Comparison of ENCODE assay signal across 8 cellular contexts in genomic region chr16:69566437-69567030, GRCh38. TPM values are rescaled to one million over a fixed set of nuclear protein-coding genes. Genes with fewer than 3 reads are reported as not detected.
A peak's percentile ranks its signal among the peaks of the same experiment; 100 is the strongest.
DNase-seq lines count a peak whose midpoint lies in the region; ATAC-seq and TF ChIP-seq lines count a peak whose summit lies in the region.

No MANE protein-coding gene starts in this region.

- no peaks in the 10 kb centered on the region for H3K27me3 ChIP-seq in osteoblast (ENCODE audit: insufficient read depth, low read length)

- peak overlapping the region; percentile 98 for H3K4me3 Mint-ChIP-seq in activated naive CD8-positive, alpha-beta T cell treated with anti-CD3 and anti-CD28 coated beads, Interleukin-2, amount 50 U/mL, for 24 hours

- peaks cover 19% of the 10 kb centered on the region for H4K20me1 ChIP-seq in osteoblast (ENCODE audit: insufficient read depth, low read length)

- no peaks in the 10 kb centered on the region for H3K9me3 ChIP-seq in HEK293 (ENCODE audit: control insufficient read depth, insufficient read depth, low read depth, low read length)
- no peaks in the 10 kb centered on the region for H3K9me3 ChIP-seq in osteoblast (ENCODE audit: low read depth, low read length)

- CTCF ChIA-PET in HEK293 (lab: Yijun Ruan, JAX) = interaction anchor here (1.0 kb wide), 1 partner anchor 25 kb away, joined by 4 read pairs; no protein-coding TSS in a partner anchor

- H3K4me3 ChIP-seq in HEK293 (ENCODE audit: low read depth, low read length) = peak overlapping the region; percentile 89
- H3K4me3 ChIP-seq in osteoblast (ENCODE audit: insufficient read depth, low read length) = peak overlapping the region; percentile 99

- peak; percentile 30 for DNase-seq in GM10266 (ENCODE audit: extremely low spot score)
- DNase-seq in NCI-H2227 treated with DMSO at 0.1 percent for 48 hours (lab: John Stamatoyannopoulos, UW) = peak; percentile 7
- peak; percentile 55 for DNase-seq in activated naive CD8-positive, alpha-beta T cell treated with anti-CD3 and anti-CD28 coated beads, Interleukin-2, amount 50 U/mL, for 24 hours
- DNase-seq in Right ventricle myocardium superior = peak; percentile 69
- peak; percentile 93 for DNase-seq in osteoblast (ENCODE audit: insufficient read length, low spot score, missing footprints)
- DNase-seq in mesenteric fat pad (ENCODE audit: low spot score) = no peak

- H3K9me3 Mint-ChIP-seq in activated naive CD8-positive, alpha-beta T cell treated with anti-CD3 and anti-CD28 coated beads, Interleukin-2, amount 50 U/mL, for 24 hours = no peaks in the 10 kb centered on the region

- intact Hi-C loops in Right ventricle myocardium superior (cut with DNase I) = loop anchor here (10.0 kb wide), 3 partner anchors 82 to 172 kb away; no protein-coding TSS in a partner anchor

- H3K4me2 ChIP-seq in osteoblast (ENCODE audit: insufficient read depth, low read length) = peak overlapping the region; percentile 96

- H2AFZ ChIP-seq in osteoblast (ENCODE audit: low read length) = peak overlapping the region; percentile 79

- H3K4me1 Mint-ChIP-seq in activated naive CD8-positive, alpha-beta T cell treated with anti-CD3 and anti-CD28 coated beads, Interleukin-2, amount 50 U/mL, for 24 hours = peaks cover 59% of the 10 kb centered on the region

- no peak for TF ChIP-seq CTCF in GM10266 (IDR thresholded peaks at IDR 0.05; ENCODE audit: control insufficient read depth, insufficient read depth, low read depth, missing control alignments)
- no peak for TF ChIP-seq CTCF in HEK293 (tag by site-specific recombination; IDR thresholded peaks at IDR 0.05)
- TF ChIP-seq CTCF in osteoblast (IDR thresholded peaks at IDR 0.05; ENCODE audit: extremely low read depth, low read depth, low read length) = no peak

- peaks cover 70% of the 10 kb centered on the region for H3K79me2 ChIP-seq in osteoblast (ENCODE audit: insufficient read depth, low read length)

- H3K36me3 ChIP-seq in HEK293 (ENCODE audit: control insufficient read depth in 2 of 2, insufficient read depth in 1 of 2, low read length in 2 of 2) (peaks cover 0 to 9% of the 10 kb centered on the region in 2 experiments; a peak in 2 of 3 replicates), osteoblast (ENCODE audit: insufficient read depth, low read length) (peaks cover 18% of the 10 kb centered on the region)

- H3K4me1 ChIP-seq in HEK293 (ENCODE audit: control insufficient read depth, insufficient read depth, low read length) (peaks cover 13% of the 10 kb centered on the region), osteoblast (ENCODE audit: insufficient read depth, low read length) (peaks cover 35% of the 10 kb centered on the region)

- ATAC-seq in activated naive CD8-positive, alpha-beta T cell treated with anti-CD3 and anti-CD28 coated beads, Interleukin-2, amount 50 U/mL, for 24 hours = no peak
- ATAC-seq in Right ventricle myocardium superior (ENCODE audit: poor library complexity) (peak; percentile 68), GM18519 (IDR thresholded peaks at IDR 0.05; ENCODE audit: low FRiP score, unreplicated experiment) (no peak)

- peaks cover 32% of the 10 kb centered on the region for H3K36me3 Mint-ChIP-seq in activated naive CD8-positive, alpha-beta T cell treated with anti-CD3 and anti-CD28 coated beads, Interleukin-2, amount 50 U/mL, for 24 hours (ENCODE audit: low read depth)

- POLR2A ChIA-PET in HEK293 (lab: Yijun Ruan, JAX) = interaction anchor here (0.7 to 1.0 kb wide), 5 partner anchors 10 to 196 kb away, joined by 3 to 5 read pairs (median 3); no protein-coding TSS in a partner anchor

- H3K27ac ChIP-seq in HEK293 (ENCODE audit: extremely low read depth, low read depth, low read length) = peak overlapping the region; percentile 95
- H3K27ac ChIP-seq in osteoblast (ENCODE audit: low read depth, low read length) = peak overlapping the region; percentile 89

- H3K27me3 Mint-ChIP-seq in activated naive CD8-positive, alpha-beta T cell treated with anti-CD3 and anti-CD28 coated beads, Interleukin-2, amount 50 U/mL, for 24 hours = peaks cover 1% of the 10 kb centered on the region

- H3K27ac Mint-ChIP-seq in activated naive CD8-positive, alpha-beta T cell treated with anti-CD3 and anti-CD28 coated beads, Interleukin-2, amount 50 U/mL, for 24 hours = peak overlapping the region; percentile 98

TF ChIP-seq in HEK293, 187 proteins besides CTCF, POLR2A, EP300 and RAD21 (continues in another document):
- no peak for TF ChIP-seq ZNF19 (tag by site-specific recombination; IDR thresholded peaks at IDR 0.05; ENCODE audit: low read depth)
- TF ChIP-seq WT1 (tag by site-specific recombination; IDR thresholded peaks at IDR 0.05) = peak; percentile 34; the same call in 1 of the 2 replicates
- TF ChIP-seq ZNF133 (tag by site-specific recombination; IDR thresholded peaks at IDR 0.05) = no peak
- TF ChIP-seq ZNF398 (tag by site-specific recombination; IDR thresholded peaks at IDR 0.05) = peak; percentile 95
- no peak for TF ChIP-seq MYNN (tag by site-specific recombination; IDR thresholded peaks at IDR 0.05; ENCODE audit: borderline replicate concordance)
- 0 out of 2 replicates have a peak, but pooled peaks have one; percentile 17 for TF ChIP-seq ZNF639 (tag by site-specific recombination; IDR thresholded peaks at IDR 0.05)
- TF ChIP-seq KLF9 (tag by site-specific recombination; IDR thresholded peaks at IDR 0.05; ENCODE audit: low read depth) = peak; percentile 22
- TF ChIP-seq ZNF660 (tag by site-specific recombination; IDR thresholded peaks at IDR 0.05) = peak; percentile 67; the same call in 1 of the 2 replicates
- peak; percentile 93 for TF ChIP-seq ZBTB20 (tag by site-specific recombination; IDR thresholded peaks at IDR 0.05)
- TF ChIP-seq ZEB2 (tag by site-specific recombination; IDR thresholded peaks at IDR 0.05) = peak; percentile 59; the same call in 1 of the 2 replicates
- TF ChIP-seq ZNF391 (tag by site-specific recombination; IDR thresholded peaks at IDR 0.05; ENCODE audit: borderline replicate concordance, low read depth) = no peak
- TF ChIP-seq ZBTB48 (tag by site-specific recombination; IDR thresholded peaks at IDR 0.05) = peak; percentile 25; the same call in 1 of the 2 replicates
- 0 out of 2 replicates have a peak, but pooled peaks have one; percentile 25 for TF ChIP-seq ZBTB7A (tag by site-specific recombination; IDR thresholded peaks at IDR 0.05; ENCODE audit: low read depth)
- TF ChIP-seq, protein P1, sequence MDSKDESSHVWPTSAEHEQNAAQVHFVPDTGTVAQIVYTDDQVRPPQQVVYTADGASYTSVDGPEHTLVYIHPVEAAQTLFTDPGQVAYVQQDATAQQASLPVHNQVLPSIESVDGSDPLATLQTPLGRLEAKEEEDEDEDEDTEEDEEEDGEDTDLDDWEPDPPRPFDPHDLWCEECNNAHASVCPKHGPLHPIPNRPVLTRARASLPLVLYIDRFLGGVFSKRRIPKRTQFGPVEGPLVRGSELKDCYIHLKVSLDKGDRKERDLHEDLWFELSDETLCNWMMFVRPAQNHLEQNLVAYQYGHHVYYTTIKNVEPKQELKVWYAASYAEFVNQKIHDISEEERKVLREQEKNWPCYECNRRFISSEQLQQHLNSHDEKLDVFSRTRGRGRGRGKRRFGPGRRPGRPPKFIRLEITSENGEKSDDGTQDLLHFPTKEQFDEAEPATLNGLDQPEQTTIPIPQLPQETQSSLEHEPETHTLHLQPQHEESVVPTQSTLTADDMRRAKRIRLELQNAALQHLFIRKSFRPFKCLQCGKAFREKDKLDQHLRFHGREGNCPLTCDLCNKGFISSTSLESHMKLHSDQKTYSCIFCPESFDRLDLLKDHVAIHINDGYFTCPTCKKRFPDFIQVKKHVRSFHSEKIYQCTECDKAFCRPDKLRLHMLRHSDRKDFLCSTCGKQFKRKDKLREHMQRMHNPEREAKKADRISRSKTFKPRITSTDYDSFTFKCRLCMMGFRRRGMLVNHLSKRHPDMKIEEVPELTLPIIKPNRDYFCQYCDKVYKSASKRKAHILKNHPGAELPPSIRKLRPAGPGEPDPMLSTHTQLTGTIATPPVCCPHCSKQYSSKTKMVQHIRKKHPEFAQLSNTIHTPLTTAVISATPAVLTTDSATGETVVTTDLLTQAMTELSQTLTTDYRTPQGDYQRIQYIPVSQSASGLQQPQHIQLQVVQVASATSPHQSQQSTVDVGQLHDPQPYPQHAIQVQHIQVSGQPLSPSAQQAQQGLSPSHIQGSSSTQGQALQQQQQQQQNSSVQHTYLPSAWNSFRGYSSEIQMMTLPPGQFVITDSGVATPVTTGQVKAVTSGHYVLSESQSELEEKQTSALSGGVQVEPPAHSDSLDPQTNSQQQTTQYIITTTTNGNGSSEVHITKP (tag by site-specific recombination; IDR thresholded peaks at IDR 0.05) = peak; percentile 92

RNA-seq across cellular contexts. Expression of gene NFAT5, which starts 0.8 kb away (rescaled TPM):
- total RNA-seq in Right ventricle myocardium superior (13.9 TPM), osteoblast (29.3 and 41.8 TPM in 2 replicates), mesenteric fat pad (48.3 TPM)
